ENCODE assay signal across 18 cellular contexts in genomic region chr7:158268851-158269535, GRCh38.
DNase-seq lines count a peak whose midpoint lies in the region; ATAC-seq and TF ChIP-seq lines count a peak whose summit lies in the region.
"Had no signal": no experiment of that assay in that cellular context is flagged by ENCODE, and none has a peak within 500 bp of the region (broad histone marks: within the 10 kb centered on the region; RNA-seq: fewer than 3 reads in every experiment).

No MANE protein-coding gene starts in this region.

- H3K4me3 Mint-ChIP-seq in activated naive CD8-positive, alpha-beta T cell treated with anti-CD3 and anti-CD28 coated beads, Interleukin-2, amount 10 ng/mL, durations not matched to agents 7 days and 5 days = no peak overlapping the region
- H3K4me3 Mint-ChIP-seq in activated naive CD8-positive, alpha-beta T cell treated with anti-CD3 and anti-CD28 coated beads, Interleukin-2, amount 50 U/mL, for 24 hours = no peak overlapping the region

- no peak overlapping the region for H3K4me2 ChIP-seq in osteoblast (ENCODE audit: insufficient read depth, low read length)
- H3K4me2 ChIP-seq: A549 had no signal

- H3K4me1 Mint-ChIP-seq in activated naive CD8-positive, alpha-beta T cell treated with anti-CD3 and anti-CD28 coated beads, Interleukin-2, amount 10 ng/mL, durations not matched to agents 7 days and 5 days = no peaks in the 10 kb centered on the region
- H3K4me1 Mint-ChIP-seq in activated naive CD8-positive, alpha-beta T cell treated with anti-CD3 and anti-CD28 coated beads, Interleukin-2, amount 50 U/mL, for 24 hours = no peaks in the 10 kb centered on the region

- H4K20me1 ChIP-seq in osteoblast (ENCODE audit: insufficient read depth, low read length) = no peaks in the 10 kb centered on the region

- no peaks in the 10 kb centered on the region for H3K27me3 Mint-ChIP-seq in activated naive CD8-positive, alpha-beta T cell treated with anti-CD3 and anti-CD28 coated beads, Interleukin-2, amount 10 ng/mL, durations not matched to agents 7 days and 5 days
- no peaks in the 10 kb centered on the region for H3K27me3 Mint-ChIP-seq in activated naive CD8-positive, alpha-beta T cell treated with anti-CD3 and anti-CD28 coated beads, Interleukin-2, amount 50 U/mL, for 24 hours

- peaks cover 2% of the 10 kb centered on the region for H3K9me3 ChIP-seq in RWPE2 (ENCODE audit: severe bottlenecking)
- no peaks in the 10 kb centered on the region for H3K9me3 ChIP-seq in osteoblast (ENCODE audit: low read depth, low read length)
- no peaks in the 10 kb centered on the region for H3K9me3 ChIP-seq in upper lobe of right lung
- H3K9me3 ChIP-seq: A549, Caco-2 had no signal

- H2AFZ ChIP-seq in osteoblast (ENCODE audit: low read length) = no peak overlapping the region

- no peak overlapping the region for H3K27ac Mint-ChIP-seq in activated naive CD8-positive, alpha-beta T cell treated with anti-CD3 and anti-CD28 coated beads, Interleukin-2, amount 10 ng/mL, durations not matched to agents 7 days and 5 days
- H3K27ac Mint-ChIP-seq in activated naive CD8-positive, alpha-beta T cell treated with anti-CD3 and anti-CD28 coated beads, Interleukin-2, amount 50 U/mL, for 24 hours = no peak overlapping the region

- no peaks in the 10 kb centered on the region for H3K4me1 ChIP-seq in RWPE2 (ENCODE audit: insufficient read depth, poor library complexity, severe bottlenecking)
- H3K4me1 ChIP-seq in osteoblast (ENCODE audit: insufficient read depth, low read length) = no peaks in the 10 kb centered on the region
- no peaks in the 10 kb centered on the region for H3K4me1 ChIP-seq in upper lobe of right lung
- H3K4me1 ChIP-seq: A549, Caco-2 had no signal

- no peak for ATAC-seq in activated naive CD8-positive, alpha-beta T cell treated with anti-CD3 and anti-CD28 coated beads, Interleukin-2, amount 10 ng/mL, durations not matched to agents 7 days and 5 days (ENCODE audit: low read depth)
- ATAC-seq in activated naive CD8-positive, alpha-beta T cell treated with anti-CD3 and anti-CD28 coated beads, Interleukin-2, amount 50 U/mL, for 24 hours = no peak
- ATAC-seq in RWPE2 (ENCODE audit: low read depth) (no peak), upper lobe of right lung (no peak)
- ATAC-seq: GM12878, HCT116 had no signal

- H3K27ac ChIP-seq in RWPE2 (ENCODE audit: poor library complexity, severe bottlenecking) = no peak overlapping the region
- no peak overlapping the region for H3K27ac ChIP-seq in osteoblast (ENCODE audit: low read depth, low read length)
- no peak overlapping the region for H3K27ac ChIP-seq in upper lobe of right lung
- H3K27ac ChIP-seq: A549, C4-2B had no signal

- H3K79me2 ChIP-seq in osteoblast (ENCODE audit: insufficient read depth, low read length) = no peaks in the 10 kb centered on the region

- H3K4me3 ChIP-seq in RWPE2 (ENCODE audit: severe bottlenecking) (no peak overlapping the region), osteoblast (ENCODE audit: insufficient read depth, low read length) (no peak overlapping the region), upper lobe of right lung (no peak overlapping the region)
- H3K4me3 ChIP-seq: A549, GM12878 had no signal

- H3K27me3 ChIP-seq in RWPE2 (ENCODE audit: insufficient read depth, poor library complexity, severe bottlenecking) = no peaks in the 10 kb centered on the region
- H3K27me3 ChIP-seq in osteoblast (ENCODE audit: insufficient read depth, low read length) = no peaks in the 10 kb centered on the region
- H3K27me3 ChIP-seq in upper lobe of right lung = no peaks in the 10 kb centered on the region

- POLR2A ChIA-PET in activated naive CD8-positive, alpha-beta T cell treated with anti-CD3 and anti-CD28 coated beads, Interleukin-2, amount 10 ng/mL, durations not matched to agents 7 days and 5 days (lab: Charles Lee) = no interaction called here

- DNase-seq in activated naive CD8-positive, alpha-beta T cell treated with anti-CD3 and anti-CD28 coated beads, Interleukin-2, amount 10 ng/mL, durations not matched to agents 7 days and 5 days = peak; percentile 15
- no peak for DNase-seq in activated naive CD8-positive, alpha-beta T cell treated with anti-CD3 and anti-CD28 coated beads, Interleukin-2, amount 50 U/mL, for 24 hours
- DNase-seq in RWPE2 (ENCODE audit: low spot score) (peak; percentile 24), osteoblast (ENCODE audit: insufficient read length, low spot score, missing footprints) (peak; percentile 71), upper lobe of right lung (peak; percentile 33), NOMO-1 (lab: John Stamatoyannopoulos, UW; ENCODE audit: unreplicated experiment in 2 of 2) (no peak)
- no peak for DNase-seq in stimulated activated CD4-positive, alpha-beta T cell treated with anti-CD3 and anti-CD28 coated beads, Interleukin-12 subunit alpha, Interleukin-12 subunit beta, amount 100 ng/mL, for 4 hours
- DNase-seq: IMR-90, Kasumi-1, NCI-H1105 treated with DMSO at 0.1 percent for 48 hours, NCI-H187 treated with DMSO at 0.1 percent for 48 hours, NCI-H446, NCI-H82 had no signal

- H3K9me3 Mint-ChIP-seq in activated naive CD8-positive, alpha-beta T cell treated with anti-CD3 and anti-CD28 coated beads, Interleukin-2, amount 10 ng/mL, durations not matched to agents 7 days and 5 days = no peaks in the 10 kb centered on the region
- no peaks in the 10 kb centered on the region for H3K9me3 Mint-ChIP-seq in activated naive CD8-positive, alpha-beta T cell treated with anti-CD3 and anti-CD28 coated beads, Interleukin-2, amount 50 U/mL, for 24 hours

- H3K36me3 Mint-ChIP-seq in activated naive CD8-positive, alpha-beta T cell treated with anti-CD3 and anti-CD28 coated beads, Interleukin-2, amount 10 ng/mL, durations not matched to agents 7 days and 5 days = no peaks in the 10 kb centered on the region
- H3K36me3 Mint-ChIP-seq in activated naive CD8-positive, alpha-beta T cell treated with anti-CD3 and anti-CD28 coated beads, Interleukin-2, amount 50 U/mL, for 24 hours (ENCODE audit: low read depth) = no peaks in the 10 kb centered on the region

- TF ChIP-seq CTCF in RWPE2 (IDR thresholded peaks at IDR 0.05; ENCODE audit: poor library complexity, severe bottlenecking) = no peak
- TF ChIP-seq CTCF in osteoblast (IDR thresholded peaks at IDR 0.05; ENCODE audit: extremely low read depth, low read depth, low read length) = no peak
- no peak for TF ChIP-seq CTCF in upper lobe of right lung (IDR thresholded peaks at IDR 0.05)

- intact Hi-C loops in upper lobe of right lung (cut with DNase I) = no loop called here

- no peaks in the 10 kb centered on the region for H3K36me3 ChIP-seq in RWPE2 (ENCODE audit: low read depth)
- H3K36me3 ChIP-seq in osteoblast (ENCODE audit: insufficient read depth, low read length) = no peaks in the 10 kb centered on the region
- no peaks in the 10 kb centered on the region for H3K36me3 ChIP-seq in upper lobe of right lung

Comparison
In these comparisons a context has a peak if more than half of its experiments do, and no peak if none do; other contexts are left out.
1. DNase-seq: peak in activated naive CD8-positive, alpha-beta T cell treated with anti-CD3 and anti-CD28 coated beads, Interleukin-2, amount 10 ng/mL, durations not matched to agents 7 days and 5 days (single experiment), RWPE2 (single experiment), osteoblast (single experiment) and upper lobe of right lung (single experiment); none in activated naive CD8-positive, alpha-beta T cell treated with anti-CD3 and anti-CD28 coated beads, Interleukin-2, amount 50 U/mL, for 24 hours (single experiment), NOMO-1 (0 of 2) and stimulated activated CD4-positive, alpha-beta T cell treated with anti-CD3 and anti-CD28 coated beads, Interleukin-12 subunit alpha, Interleukin-12 subunit beta, amount 100 ng/mL, for 4 hours (single experiment).